Comparison of ENCODE assay signal across 12 cellular contexts in the genomic region with DNA sequence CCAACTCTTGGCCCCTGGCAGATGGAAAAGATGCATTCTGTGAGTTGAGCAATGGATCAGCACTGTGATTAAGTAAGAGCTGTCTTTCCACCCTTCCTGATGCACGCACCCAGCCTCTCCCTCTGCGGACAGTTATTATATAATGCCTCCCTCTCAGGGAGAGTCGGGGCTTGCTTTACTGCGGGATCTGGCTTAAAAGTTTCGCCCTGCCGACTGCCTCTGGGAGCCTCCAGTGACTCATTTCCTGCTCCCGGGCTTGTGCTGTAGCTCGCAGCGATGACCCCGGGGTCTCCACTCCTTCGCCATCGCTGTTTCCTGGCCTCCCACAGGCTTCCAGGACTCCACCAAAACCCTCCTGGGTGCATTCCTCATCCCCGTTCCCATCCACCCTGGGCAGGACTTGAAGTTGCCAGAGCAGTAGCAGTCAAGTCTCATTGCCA.
DNase-seq lines count a peak whose midpoint lies in the region; ATAC-seq, FAIRE-seq and TF ChIP-seq lines count a peak whose summit lies in the region.
"Had no signal": no experiment of that assay in that cellular context is flagged by ENCODE, and none has a peak within 500 bp of the region (broad histone marks: within the 10 kb centered on the region; RNA-seq: fewer than 3 reads in every experiment).

No MANE protein-coding gene starts in this region.

- DNase-seq in NCI-H82 (lab: John Stamatoyannopoulos, UW) = peak; percentile 93
- no peak for DNase-seq in NCI-H82 treated with DMSO at 0.1 percent for 48 hours (lab: John Stamatoyannopoulos, UW; ENCODE audit: unreplicated experiment)
- DNase-seq in K562 (ENCODE audit: extremely low read depth in 1 of 4, low spot score in 3 of 4) = peak in 1 of 4 experiments; percentile 1
- peak; percentile 20 for DNase-seq in iPS-NIHi11 (ENCODE audit: low spot score)
- peak; percentile 74 for DNase-seq in urothelium cell line (ENCODE audit: low spot score)
- DNase-seq in activated CD8-positive, alpha-beta T cell treated with anti-CD3 and anti-CD28 coated beads for 36 hours = no peak
- no peak for DNase-seq in NCI-H2081 (lab: John Stamatoyannopoulos, UW)
- DNase-seq: activated naive CD8-positive, alpha-beta T cell treated with anti-CD3 and anti-CD28 coated beads, Interleukin-2, amount 50 U/mL, for 24 hours; NCI-H187 had no signal

- H3K9me1 ChIP-seq in K562 (ENCODE audit: control insufficient read depth, insufficient read depth, low read length) = peaks cover 2% of the 10 kb centered on the region

- H3K4me3 ChIP-seq in K562 = no peak overlapping the region

- peaks cover 12 to 15% of the 10 kb centered on the region in 2 experiments for H3K27me3 ChIP-seq in K562 (ENCODE audit: control insufficient read depth in 2 of 2, insufficient read depth in 2 of 2, low read length in 2 of 2)

- no peak overlapping the region for H2AFZ ChIP-seq in K562 (ENCODE audit: low read depth, low read length)

- WGBS in K562 (ENCODE audit: insufficient coverage, low coverage, missing lambda C conversion rate) = 0% methylated on average over 12 of the region's 13 CpGs

- H3K36me3 ChIP-seq in K562 (ENCODE audit: control insufficient read depth, insufficient read depth, low read length) = no peaks in the 10 kb centered on the region

- no peaks in the 10 kb centered on the region for H3K4me1 ChIP-seq in K562 (replicated peaks in 1 of 2; ENCODE audit: control insufficient read depth in 2 of 2, insufficient read depth in 2 of 2, low read length in 2 of 2)

- no peak overlapping the region for H3K9ac ChIP-seq in K562 (ENCODE audit: insufficient read depth in 1 of 2, low read depth in 2 of 2, low read length in 2 of 2)

- no peaks in the 10 kb centered on the region for H3K9me3 Mint-ChIP-seq in activated CD8-positive, alpha-beta T cell treated with anti-CD3 and anti-CD28 coated beads for 36 hours
- H3K9me3 Mint-ChIP-seq: activated naive CD8-positive, alpha-beta T cell treated with anti-CD3 and anti-CD28 coated beads, Interleukin-2, amount 50 U/mL, for 24 hours had no signal

- CTCF ChIA-PET in K562 (lab: Yijun Ruan, JAX; ENCODE audit: low intra/inter-chr PET ratio) = no interaction called here
- CTCF ChIA-PET in activated CD8-positive, alpha-beta T cell treated with anti-CD3 and anti-CD28 coated beads for 36 hours (lab: Charles Lee) = interaction anchor here (0.7 to 1.6 kb wide), 3 partner anchors 11 to 195 kb away, joined by 3 to 5 read pairs (median 4); no protein-coding TSS in a partner anchor

- no peaks in the 10 kb centered on the region for H3K4me1 Mint-ChIP-seq in activated CD8-positive, alpha-beta T cell treated with anti-CD3 and anti-CD28 coated beads for 36 hours (ENCODE audit: low read depth)
- H3K4me1 Mint-ChIP-seq: activated naive CD8-positive, alpha-beta T cell treated with anti-CD3 and anti-CD28 coated beads, Interleukin-2, amount 50 U/mL, for 24 hours had no signal

- no peak for ATAC-seq in K562
- ATAC-seq in HG03139 (IDR thresholded peaks at IDR 0.05; ENCODE audit: unreplicated experiment) = no peak
- no peak for ATAC-seq in activated CD8-positive, alpha-beta T cell treated with anti-CD3 and anti-CD28 coated beads for 36 hours
- ATAC-seq: activated naive CD8-positive, alpha-beta T cell treated with anti-CD3 and anti-CD28 coated beads, Interleukin-2, amount 50 U/mL, for 24 hours had no signal

- H3K36me3 Mint-ChIP-seq in activated CD8-positive, alpha-beta T cell treated with anti-CD3 and anti-CD28 coated beads for 36 hours (ENCODE audit: low read depth) = no peaks in the 10 kb centered on the region

- BruUV-seq in K562 (replicated peaks; lab: Mats Ljungman, UMichigan) = no TSS peak

- no peak overlapping the region for H3K4me3 Mint-ChIP-seq in activated CD8-positive, alpha-beta T cell treated with anti-CD3 and anti-CD28 coated beads for 36 hours
- H3K4me3 Mint-ChIP-seq: activated naive CD8-positive, alpha-beta T cell treated with anti-CD3 and anti-CD28 coated beads, Interleukin-2, amount 50 U/mL, for 24 hours had no signal

- POLR2A ChIA-PET in K562 (lab: Yijun Ruan, JAX) = interaction anchor here (0.8 kb wide), 1 partner anchor 125 kb away, joined by 3 read pairs; no protein-coding TSS in a partner anchor
- POLR2A ChIA-PET in activated CD8-positive, alpha-beta T cell treated with anti-CD3 and anti-CD28 coated beads for 36 hours (lab: Charles Lee) = no interaction called here

- in situ Hi-C loops in K562 (cut with MboI) = loop anchor here (25.0 kb wide), 1 partner anchor 891 kb away; a partner anchor contains a TSS

- H3K27ac Mint-ChIP-seq in activated CD8-positive, alpha-beta T cell treated with anti-CD3 and anti-CD28 coated beads for 36 hours = no peak overlapping the region
- H3K27ac Mint-ChIP-seq: activated naive CD8-positive, alpha-beta T cell treated with anti-CD3 and anti-CD28 coated beads, Interleukin-2, amount 50 U/mL, for 24 hours had no signal

- H4K20me1 ChIP-seq in K562 (replicated peaks; ENCODE audit: control insufficient read depth, insufficient read depth, low read length) = 0 out of 2 replicates have a peak, but pooled peaks cover 3% of the 10 kb centered on the region

- no peaks in the 10 kb centered on the region for H3K79me2 ChIP-seq in K562 (ENCODE audit: control insufficient read depth, insufficient read depth, low read length)

- TF ChIP-seq CTCF in K562 (IDR thresholded peaks at IDR 0.05 in 2 of 3, conservative IDR thresholded peaks at IDR 0.05 in 1 of 3; ENCODE audit: insufficient read depth in 2 of 3, low read depth in 1 of 3, low read length in 3 of 3) = no peak
- TF ChIP-seq CTCF in activated CD8-positive, alpha-beta T cell treated with anti-CD3 and anti-CD28 coated beads for 36 hours (IDR thresholded peaks at IDR 0.05) = no peak

- no peak for TF ChIP-seq EP300 in K562 (IDR thresholded peaks at IDR 0.05; ENCODE audit: low read length)

- intact Hi-C loops in K562 (cut with micrococcal nuclease) = no loop called here
- intact Hi-C loops in activated CD8-positive, alpha-beta T cell treated with anti-CD3 and anti-CD28 coated beads for 36 hours (cut with micrococcal nuclease) = no loop called here

- TF ChIP-seq POLR2A in K562 (conservative IDR thresholded peaks at IDR 0.05) = no peak

- no peaks in the 10 kb centered on the region for H3K9me3 ChIP-seq in K562 (replicated peaks; ENCODE audit: control insufficient read depth, insufficient read depth, low read depth, low read length)

- H3K27ac ChIP-seq in K562 (ENCODE audit: extremely low read depth, low read depth, low read length) = no peak overlapping the region
- H3K27ac ChIP-seq: 22Rv1 had no signal

- H3K4me2 ChIP-seq in K562 (ENCODE audit: insufficient read depth, low read length) = no peak overlapping the region

- TF ChIP-seq RAD21 in K562 (CRISPR knock-in tag; conservative IDR thresholded peaks at IDR 0.05 in 1 of 2, IDR thresholded peaks at IDR 0.05 in 1 of 2) = no peak

- FAIRE-seq in K562 (lab: Jason Lieb, UNC) = no peak
- FAIRE-seq in urothelium cell line (lab: Jason Lieb, UNC) = no peak
- FAIRE-seq: TTC549 had no signal

- peaks cover 14% of the 10 kb centered on the region for H3K27me3 Mint-ChIP-seq in activated CD8-positive, alpha-beta T cell treated with anti-CD3 and anti-CD28 coated beads for 36 hours

TF ChIP-seq in K562, 482 proteins besides CTCF, POLR2A, EP300 and RAD21:
- TF ChIP-seq ZNF134 (CRISPR knock-in tag; conservative IDR thresholded peaks at IDR 0.05) (no peak), FOSL1 (tag; conservative IDR thresholded peaks at IDR 0.05) (0 out of 2 replicates have a peak, but pooled peaks have one; percentile 24)

Comparison
In these comparisons a context has a peak if more than half of its experiments do, and no peak if none do; other contexts are left out.
1. DNase-seq: peak in NCI-H82 (single experiment), iPS-NIHi11 (single experiment) and urothelium cell line (single experiment); none in NCI-H82 treated with DMSO at 0.1 percent for 48 hours (single experiment), activated CD8-positive, alpha-beta T cell treated with anti-CD3 and anti-CD28 coated beads for 36 hours (single experiment) and NCI-H2081 (0 of 2).